Comparison of ENCODE assay signal across 13 cellular contexts in genomic region chr3:188169826-188170455, GRCh38. TPM values are rescaled to one million over a fixed set of nuclear protein-coding genes. Genes with fewer than 3 reads are reported as not detected.
DNase-seq lines count a peak whose midpoint lies in the region; ATAC-seq and TF ChIP-seq lines count a peak whose summit lies in the region.
"Had no signal": no experiment of that assay in that cellular context is flagged by ENCODE, and none has a peak within 500 bp of the region (broad histone marks: within the 10 kb centered on the region; RNA-seq: fewer than 3 reads in every experiment).

No MANE protein-coding gene starts in this region.

- no peak overlapping the region for H3K9ac ChIP-seq in colonic mucosa (ENCODE audit: low read depth in 2 of 2, low read length in 2 of 2)

- intact Hi-C loops in Caco-2 (cut with micrococcal nuclease; ENCODE audit: unreplicated experiment) (no loop called here), colonic mucosa (cut with DNase I) (no loop called here)

- H3K4me1 ChIP-seq in Caco-2: peaks cover 48% of the 10 kb centered on the region
- peaks cover 12% of the 10 kb centered on the region for H3K4me1 ChIP-seq in colonic mucosa

- H3K36me3 ChIP-seq in Caco-2 (ENCODE audit: control insufficient read depth, insufficient read depth, low read length) (no peaks in the 10 kb centered on the region), colonic mucosa (no peaks in the 10 kb centered on the region)

- no peaks in the 10 kb centered on the region for H3K9me3 Mint-ChIP-seq in Caco-2 (ENCODE audit: unreplicated experiment)
- no peaks in the 10 kb centered on the region for H3K9me3 Mint-ChIP-seq in naive thymus-derived CD8-positive, alpha-beta T cell

- no peaks in the 10 kb centered on the region for H3K27me3 ChIP-seq in Caco-2 (replicated peaks; ENCODE audit: control insufficient read depth, insufficient read depth, low read length)
- H3K27me3 ChIP-seq in colonic mucosa: no peaks in the 10 kb centered on the region
- H3K27me3 ChIP-seq: left lung had no signal

- no TSS peak for BruUV-seq in Caco-2 (replicated peaks; lab: Mats Ljungman, UMichigan)

- H3K27ac ChIP-seq in colonic mucosa: peak overlapping the region; percentile 50
- H3K27ac ChIP-seq: left lung, SK-N-MC had no signal

- no peak for TF ChIP-seq CTCF in Caco-2 (IDR thresholded peaks at IDR 0.05; ENCODE audit: insufficient read depth in 1 of 2, low read depth in 1 of 2, low read length in 1 of 2, severe bottlenecking in 1 of 2, unreplicated experiment in 1 of 2)
- TF ChIP-seq CTCF in colonic mucosa (IDR thresholded peaks at IDR 0.05): no peak

- H3K4me1 Mint-ChIP-seq in Caco-2 (ENCODE audit: low read depth, unreplicated experiment): peaks cover 35% of the 10 kb centered on the region
- peaks cover 17 to 45% (median 33%) of the 10 kb centered on the region in 4 donors for H3K4me1 Mint-ChIP-seq in naive thymus-derived CD8-positive, alpha-beta T cell

- ATAC-seq in naive thymus-derived CD8-positive, alpha-beta T cell: no peak
- no peak for ATAC-seq in GM18502 (IDR thresholded peaks at IDR 0.05; ENCODE audit: poor library complexity, unreplicated experiment)

- no peaks in the 10 kb centered on the region for H3K9me3 ChIP-seq in Caco-2
- no peaks in the 10 kb centered on the region for H3K9me3 ChIP-seq in colonic mucosa
- H3K9me3 ChIP-seq: left lung had no signal

- CTCF ChIA-PET in Caco-2 (lab: Charles Lee): no interaction called here

- POLR2A ChIA-PET in Caco-2 (lab: Charles Lee): no interaction called here
- POLR2A ChIA-PET in naive thymus-derived CD8-positive, alpha-beta T cell (lab: Charles Lee): interaction anchor here (0.7 to 1.3 kb wide), 2 partner anchors 17 to 95 kb away, joined by 4 to 5 read pairs; no protein-coding TSS in a partner anchor

- no peak overlapping the region for H3K4me3 Mint-ChIP-seq in Caco-2 (ENCODE audit: unreplicated experiment)
- peak overlapping the region in 3 of 10 donors; percentile 8 to 34 (median 30) for H3K4me3 Mint-ChIP-seq in naive thymus-derived CD8-positive, alpha-beta T cell

- no peaks in the 10 kb centered on the region for H3K27me3 Mint-ChIP-seq in Caco-2 (ENCODE audit: insufficient read depth, unreplicated experiment)
- H3K27me3 Mint-ChIP-seq in naive thymus-derived CD8-positive, alpha-beta T cell: no peaks in the 10 kb centered on the region

- H3K4me3 ChIP-seq in Caco-2 (ENCODE audit: low read depth, low read length): no peak overlapping the region
- H3K4me3 ChIP-seq in colonic mucosa: no peak overlapping the region
- H3K4me3 ChIP-seq: left lung, SK-N-MC had no signal

- peak; percentile 53 for DNase-seq in Ammon's horn (ENCODE audit: low spot score)
- DNase-seq in Caco-2: no peak
- DNase-seq in colonic mucosa: no peak
- no peak for DNase-seq in naive thymus-derived CD8-positive, alpha-beta T cell
- DNase-seq in SHP77 (lab: John Stamatoyannopoulos, UW): no peak
- DNase-seq in SKM-1 treated with dmso at 0.1 percent for 144 hours (lab: John Stamatoyannopoulos, UW; ENCODE audit: unreplicated experiment): no peak
- no peak for DNase-seq in medulla oblongata (ENCODE audit: extremely low spot score)
- DNase-seq: DMS79, foreskin melanocyte, left lung, NCI-H526 treated with DMSO at 0.1 percent for 48 hours had no signal

- peak overlapping the region; percentile 51 for H3K27ac Mint-ChIP-seq in Caco-2 (ENCODE audit: unreplicated experiment)
- H3K27ac Mint-ChIP-seq in naive thymus-derived CD8-positive, alpha-beta T cell: peak overlapping the region; percentile 40 to 89 (median 72)

- peaks cover 23% of the 10 kb centered on the region for H3K36me3 Mint-ChIP-seq in Caco-2 (ENCODE audit: insufficient read depth, unreplicated experiment)
- peaks cover 0 to 3% (median 0%) of the 10 kb centered on the region in 3 donors for H3K36me3 Mint-ChIP-seq in naive thymus-derived CD8-positive, alpha-beta T cell

RNA-seq across cellular contexts. Expression of gene LPP, which starts 16.0 kb away (rescaled TPM):
- 120 and 147 TPM in 2 replicates for total RNA-seq in Caco-2 (2022)
- total RNA-seq in colonic mucosa: 100 to 1,000 TPM; 170 to 246 TPM
- 10 to 100 TPM in 1 of 2 experiments, 1 to 10 TPM in 1; 7.7 to 10.3 TPM for total RNA-seq in naive thymus-derived CD8-positive, alpha-beta T cell
- polyA plus RNA-seq in naive thymus-derived CD8-positive, alpha-beta T cell: 10 to 100 TPM in 1 of 3 donors, 1 to 10 TPM in 2; 4.9 to 12.5 (median 7.1) TPM

Comparison
In these comparisons a context has a peak if more than half of its experiments do, and no peak if none do; other contexts are left out.
1. RNA of gene LPP, which starts 16.0 kb away (total RNA-seq): 170 to 246 TPM in colonic mucosa and 120 to 147 TPM in Caco-2; 7.7 to 10.3 TPM in naive thymus-derived CD8-positive, alpha-beta T cell; every median in the first group is over 10 times any median in the second.